8 cellular contexts compared by ENCODE assay signal in the genomic region with DNA sequence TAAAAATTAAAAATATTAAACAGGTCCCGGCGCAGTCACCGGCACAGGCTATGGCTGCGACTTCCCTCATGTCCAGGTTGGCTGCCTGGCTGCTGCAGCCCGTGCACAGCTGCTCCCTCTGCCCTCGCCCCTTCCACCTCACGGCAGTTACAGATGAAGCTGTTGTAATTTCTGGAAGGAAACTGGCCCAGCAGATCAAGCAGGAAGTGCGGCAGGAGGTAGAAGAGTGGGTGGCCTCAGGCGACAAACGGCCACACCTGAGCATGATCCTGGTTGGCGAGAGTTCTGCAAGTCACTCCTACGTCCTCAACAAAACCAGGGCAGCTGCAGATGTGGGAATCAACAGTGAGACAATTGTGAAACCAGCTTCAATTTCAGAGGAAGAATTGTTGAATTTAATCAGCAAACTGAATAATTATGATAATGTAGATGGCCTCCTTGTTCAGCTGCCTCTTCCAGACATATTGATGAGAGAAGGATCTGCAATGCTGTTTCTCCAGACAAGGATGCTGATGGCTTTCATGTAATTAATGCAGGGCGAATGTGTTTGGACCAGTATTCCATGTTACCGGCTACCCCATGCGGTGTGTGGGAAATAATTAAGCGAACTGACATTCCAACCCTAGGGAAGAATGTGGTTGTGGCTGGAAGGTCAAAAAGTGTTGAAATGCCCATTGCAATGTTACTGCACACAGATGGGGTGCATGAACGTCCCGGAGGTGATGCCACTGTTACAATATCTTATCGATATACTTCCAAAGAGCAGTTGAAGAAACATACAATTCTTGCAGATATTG. TPM values are rescaled to one million over a fixed set of nuclear protein-coding genes. Genes with fewer than 3 reads are reported as not detected.
A peak's percentile ranks its signal among the peaks of the same experiment; 100 is the strongest.
DNase-seq lines count a peak whose midpoint lies in the region; ATAC-seq lines count a peak whose summit lies in the region.

No MANE protein-coding gene starts in this region.

- in situ Hi-C loops in G401 (cut with HindIII; ENCODE audit: low sequenced_read_pairs): no loop called here

- H3K27ac Mint-ChIP-seq in activated T-cell treated with anti-CD3 and anti-CD28 coated beads, Interleukin-2, amount 50 U/mL, for 72 hours: no peak overlapping the region

- peak; percentile 57 for ATAC-seq in HG02981 (IDR thresholded peaks at IDR 0.05; ENCODE audit: unreplicated experiment)
- ATAC-seq in activated T-cell treated with anti-CD3 and anti-CD28 coated beads, Interleukin-2, amount 50 U/mL, for 72 hours (replicated peaks in 1 of 2): peak; percentile 34 to 56

- DNase-seq in NCI-H526 (lab: John Stamatoyannopoulos, UW): peak; percentile 13 to 18
- no peak for DNase-seq in NCI-H526 treated with DMSO at 0.1 percent for 48 hours (lab: John Stamatoyannopoulos, UW)
- DNase-seq in activated T-cell treated with anti-CD3 and anti-CD28 coated beads, Interleukin-2, amount 50 U/mL, for 72 hours: peak; percentile 1
- peak; percentile 73 for DNase-seq in renal cortical epithelial cell (ENCODE audit: low read depth)
- DNase-seq in G401 (ENCODE audit: low spot score): no peak
- DNase-seq in AG20443 (ENCODE audit: low spot score): no peak
- DNase-seq in NCI-H1092 treated with DMSO at 0.1 percent for 48 hours (lab: John Stamatoyannopoulos, UW): no peak

- H3K4me3 Mint-ChIP-seq in activated T-cell treated with anti-CD3 and anti-CD28 coated beads, Interleukin-2, amount 50 U/mL, for 72 hours: peak overlapping the region; percentile 47 to 55

- no peaks in the 10 kb centered on the region for H3K36me3 Mint-ChIP-seq in activated T-cell treated with anti-CD3 and anti-CD28 coated beads, Interleukin-2, amount 50 U/mL, for 72 hours (ENCODE audit: insufficient read depth in 2 of 2)

- no peaks in the 10 kb centered on the region for H3K9me3 Mint-ChIP-seq in activated T-cell treated with anti-CD3 and anti-CD28 coated beads, Interleukin-2, amount 50 U/mL, for 72 hours

- H3K4me1 Mint-ChIP-seq in activated T-cell treated with anti-CD3 and anti-CD28 coated beads, Interleukin-2, amount 50 U/mL, for 72 hours (ENCODE audit: low read depth): peaks cover 9% of the 10 kb centered on the region

- peaks cover 14% of the 10 kb centered on the region for H3K27me3 Mint-ChIP-seq in activated T-cell treated with anti-CD3 and anti-CD28 coated beads, Interleukin-2, amount 50 U/mL, for 72 hours (ENCODE audit: low read depth)

RNA-seq across cellular contexts. Expression of a gene that starts 13.2 kb away (rescaled TPM):
- total RNA-seq in activated T-cell treated with anti-CD3 and anti-CD28 coated beads, Interleukin-2, amount 50 U/mL, for 72 hours: under 1 TPM; 0.39 to 0.60 TPM
- total RNA-seq in renal cortical epithelial cell: 42.0 and 51.1 TPM in 2 replicates
- total RNA-seq in G401 (2014; rRNA removed; shearing (Covaris generic)): 36.4 and 54.4 TPM in 2 replicates

Comparison
In these comparisons a context has a peak if more than half of its experiments do, and no peak if none do; other contexts are left out.
1. DNase-seq: peak in NCI-H526 (2 of 2), activated T-cell treated with anti-CD3 and anti-CD28 coated beads, Interleukin-2, amount 50 U/mL, for 72 hours (2 of 2) and renal cortical epithelial cell (single experiment); none in NCI-H526 treated with DMSO at 0.1 percent for 48 hours (single experiment), G401 (single experiment), AG20443 (single experiment) and NCI-H1092 treated with DMSO at 0.1 percent for 48 hours (single experiment).
2. RNA of a gene that starts 13.2 kb away (total RNA-seq): 36.4 to 54.4 TPM in G401 and 42.0 to 51.1 TPM in renal cortical epithelial cell; 0.39 to 0.60 TPM in activated T-cell treated with anti-CD3 and anti-CD28 coated beads, Interleukin-2, amount 50 U/mL, for 72 hours; every median in the first group is over 10 times any median in the second.